ENCODE assay signal across 1 cellular context in genomic region chr9:84278131-84278530, GRCh38.
TF ChIP-seq lines count a peak whose summit lies in the region.

No MANE protein-coding gene starts in this region.

TF ChIP-seq in HCT116, 20 proteins besides CTCF, POLR2A, EP300 and RAD21 (continued from another document):
- no peak for TF ChIP-seq REST (IDR thresholded peaks at IDR 0.05; ENCODE audit: low read depth)
